Comparison of ENCODE assay signal across 1 cellular context in genomic region chr22:29780781-29781676, GRCh38.
TF ChIP-seq lines count a peak whose summit lies in the region.

No MANE protein-coding gene starts in this region.

TF ChIP-seq in K562, 482 proteins besides CTCF, POLR2A, EP300 and RAD21 (continues in another document):
- TF ChIP-seq MEIS2 (IDR thresholded peaks at IDR 0.05; ENCODE audit: partially characterized antibody) (peak; percentile 4), PYGO2 (tag; IDR thresholded peaks at IDR 0.05) (no peak), HDAC2 (IDR thresholded peaks at IDR 0.05) (peak; percentile 97), BCOR (IDR thresholded peaks at IDR 0.05) (peak; percentile 58; the same call in 1 of the 2 replicates), STAT5A (IDR thresholded peaks at IDR 0.05; ENCODE audit: borderline replicate concordance, low read length) (peak; percentile 81), L3MBTL2 (IDR thresholded peaks at IDR 0.05) (peak; percentile 52; the same call in 1 of the 2 replicates), TARDBP (IDR thresholded peaks at IDR 0.05) (peak; percentile 75; the same call in 1 of the 2 replicates), TCF3 (CRISPR knock-in tag; IDR thresholded peaks at IDR 0.05) (peak; percentile 98), PRDM10 (IDR thresholded peaks at IDR 0.05; ENCODE audit: partially characterized antibody) (peak; percentile 29), DACH1 (IDR thresholded peaks at IDR 0.05; ENCODE audit: partially characterized antibody) (peak; percentile 57), SMAD4 (CRISPR knock-in tag; conservative IDR thresholded peaks at IDR 0.05) (peak; percentile 88), CC2D1A (IDR thresholded peaks at IDR 0.05) (peak; percentile 93; the same call in 1 of the 2 replicates), ZNF274 (IDR thresholded peaks at IDR 0.05; ENCODE audit: borderline replicate concordance, low read depth, low read length) (no peak; the same call in 1 of the 2 replicates), CCNT2 (IDR thresholded peaks at IDR 0.05; ENCODE audit: borderline replicate concordance, extremely low read depth, insufficient read length, low read depth, low read length) (peak; percentile 69), EGR1 (conservative IDR thresholded peaks at IDR 0.05) (peak; percentile 63), MEF2D (tag; conservative IDR thresholded peaks at IDR 0.05; ENCODE audit: low read depth) (peak; percentile 99), CCAR2 (IDR thresholded peaks at IDR 0.05; ENCODE audit: low read depth, low read length) (no peak), JUND (IDR thresholded peaks at IDR 0.05; ENCODE audit: borderline replicate concordance, low read depth, low read length) (peak; percentile 61; the same call in 1 of the 2 replicates), JUND (tag; IDR thresholded peaks at IDR 0.05; ENCODE audit: borderline replicate concordance, low read depth, low read length) (peak; percentile 53; the same call in 1 of the 3 replicates), TFAP4 (CRISPR knock-in tag; IDR thresholded peaks at IDR 0.05; ENCODE audit: borderline replicate concordance) (peak; percentile 95), MAFG (tag; conservative IDR thresholded peaks at IDR 0.05) (peak; percentile 65), MTA1 (IDR thresholded peaks at IDR 0.05; ENCODE audit: borderline replicate concordance) (peak; percentile 85; the same call in 1 of the 2 replicates), HDAC3 (IDR thresholded peaks at IDR 0.05; ENCODE audit: borderline replicate concordance, partially characterized antibody) (peak; percentile 83), ARNT (IDR thresholded peaks at IDR 0.05) (peak; percentile 64 to 80; a peak in 2 of 4 replicates), CBFA2T3 (IDR thresholded peaks at IDR 0.05) (peak; percentile 98), KDM1A (IDR thresholded peaks at IDR 0.05) (peak; percentile 77 to 94), TAL1 (IDR thresholded peaks at IDR 0.05) (peak; percentile 96), ZNF830 (CRISPR knock-in tag; IDR thresholded peaks at IDR 0.05) (no peak), TRIM24 (IDR thresholded peaks at IDR 0.05) (peak; percentile 89 to 92), HBP1 (CRISPR knock-in tag; IDR thresholded peaks at IDR 0.05) (no peak), ZFX (CRISPR knock-in tag; IDR thresholded peaks at IDR 0.05) (peak; percentile 81), MYNN (IDR thresholded peaks at IDR 0.05) (peak; percentile 84), MYNN (CRISPR knock-in tag; IDR thresholded peaks at IDR 0.05) (no peak), ZNF431 (CRISPR knock-in tag; IDR thresholded peaks at IDR 0.05) (no peak), MXI1 (IDR thresholded peaks at IDR 0.05; ENCODE audit: low read depth, low read length) (no peak), SMARCE1 (IDR thresholded peaks at IDR 0.05) (peak; percentile 94), NCOA4 (IDR thresholded peaks at IDR 0.05; ENCODE audit: partially characterized antibody) (peak; percentile 81), ARID1B (IDR thresholded peaks at IDR 0.05) (peak; percentile 98), ZNF584 (CRISPR knock-in tag; IDR thresholded peaks at IDR 0.05; ENCODE audit: low read depth) (0 out of 2 replicates have a peak, but pooled peaks have one; percentile 57), ZNF354B (CRISPR knock-in tag; IDR thresholded peaks at IDR 0.05) (no peak), ESRRA (IDR thresholded peaks at IDR 0.05; ENCODE audit: borderline replicate concordance, low read depth) (no peak; the same call in 1 of the 2 replicates), PHB2 (IDR thresholded peaks at IDR 0.05; ENCODE audit: low read depth) (peak; percentile 93), NCOR1 (IDR thresholded peaks at IDR 0.05) (peak; percentile 94), TOE1 (IDR thresholded peaks at IDR 0.05; ENCODE audit: borderline replicate concordance) (0 out of 2 replicates have a peak, but pooled peaks have one; percentile 35), TOE1 (CRISPR knock-in tag; IDR thresholded peaks at IDR 0.05; ENCODE audit: borderline replicate concordance, low read depth) (no peak), ELF1 (tag; IDR thresholded peaks at IDR 0.05) (no peak), ZNF639 (CRISPR knock-in tag; conservative IDR thresholded peaks at IDR 0.05 in 1 of 2, IDR thresholded peaks at IDR 0.05 in 1 of 2) (0 out of 4 replicates have a peak, but pooled peaks of 1 of the 2 experiments have one; percentile 21), MAZ (CRISPR knock-in tag; conservative IDR thresholded peaks at IDR 0.05 in 1 of 2, IDR thresholded peaks at IDR 0.05 in 1 of 2) (0 out of 4 replicates have a peak, but pooled peaks of 1 of the 2 experiments have one; percentile 23), PML (IDR thresholded peaks at IDR 0.05; ENCODE audit: low read length) (peak; percentile 87), ZNF316 (IDR thresholded peaks at IDR 0.05) (peak; percentile 73), PRMT5 (CRISPR knock-in tag; IDR thresholded peaks at IDR 0.05) (no peak), JUN (IDR thresholded peaks at IDR 0.05; ENCODE audit: borderline replicate concordance, low read depth, low read length) (peak; percentile 41; the same call in 1 of the 2 replicates), JUN (CRISPR knock-in tag; IDR thresholded peaks at IDR 0.05; ENCODE audit: borderline replicate concordance) (no peak)
- TF ChIP-seq, protein P1, sequence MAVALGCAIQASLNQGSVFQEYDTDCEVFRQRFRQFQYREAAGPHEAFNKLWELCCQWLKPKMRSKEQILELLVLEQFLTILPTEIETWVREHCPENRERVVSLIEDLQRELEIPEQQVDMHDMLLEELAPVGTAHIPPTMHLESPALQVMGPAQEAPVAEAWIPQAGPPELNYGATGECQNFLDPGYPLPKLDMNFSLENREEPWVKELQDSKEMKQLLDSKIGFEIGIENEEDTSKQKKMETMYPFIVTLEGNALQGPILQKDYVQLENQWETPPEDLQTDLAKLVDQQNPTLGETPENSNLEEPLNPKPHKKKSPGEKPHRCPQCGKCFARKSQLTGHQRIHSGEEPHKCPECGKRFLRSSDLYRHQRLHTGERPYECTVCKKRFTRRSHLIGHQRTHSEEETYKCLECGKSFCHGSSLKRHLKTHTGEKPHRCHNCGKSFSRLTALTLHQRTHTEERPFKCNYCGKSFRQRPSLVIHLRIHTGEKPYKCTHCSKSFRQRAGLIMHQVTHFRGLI (CRISPR knock-in tag; IDR thresholded peaks at IDR 0.05) = no peak
- TF ChIP-seq, protein P2, sequence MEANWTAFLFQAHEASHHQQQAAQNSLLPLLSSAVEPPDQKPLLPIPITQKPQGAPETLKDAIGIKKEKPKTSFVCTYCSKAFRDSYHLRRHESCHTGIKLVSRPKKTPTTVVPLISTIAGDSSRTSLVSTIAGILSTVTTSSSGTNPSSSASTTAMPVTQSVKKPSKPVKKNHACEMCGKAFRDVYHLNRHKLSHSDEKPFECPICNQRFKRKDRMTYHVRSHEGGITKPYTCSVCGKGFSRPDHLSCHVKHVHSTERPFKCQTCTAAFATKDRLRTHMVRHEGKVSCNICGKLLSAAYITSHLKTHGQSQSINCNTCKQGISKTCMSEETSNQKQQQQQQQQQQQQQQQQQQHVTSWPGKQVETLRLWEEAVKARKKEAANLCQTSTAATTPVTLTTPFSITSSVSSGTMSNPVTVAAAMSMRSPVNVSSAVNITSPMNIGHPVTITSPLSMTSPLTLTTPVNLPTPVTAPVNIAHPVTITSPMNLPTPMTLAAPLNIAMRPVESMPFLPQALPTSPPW (CRISPR knock-in tag; IDR thresholded peaks at IDR 0.05) = peak; percentile 60
- TF ChIP-seq, protein P3, sequence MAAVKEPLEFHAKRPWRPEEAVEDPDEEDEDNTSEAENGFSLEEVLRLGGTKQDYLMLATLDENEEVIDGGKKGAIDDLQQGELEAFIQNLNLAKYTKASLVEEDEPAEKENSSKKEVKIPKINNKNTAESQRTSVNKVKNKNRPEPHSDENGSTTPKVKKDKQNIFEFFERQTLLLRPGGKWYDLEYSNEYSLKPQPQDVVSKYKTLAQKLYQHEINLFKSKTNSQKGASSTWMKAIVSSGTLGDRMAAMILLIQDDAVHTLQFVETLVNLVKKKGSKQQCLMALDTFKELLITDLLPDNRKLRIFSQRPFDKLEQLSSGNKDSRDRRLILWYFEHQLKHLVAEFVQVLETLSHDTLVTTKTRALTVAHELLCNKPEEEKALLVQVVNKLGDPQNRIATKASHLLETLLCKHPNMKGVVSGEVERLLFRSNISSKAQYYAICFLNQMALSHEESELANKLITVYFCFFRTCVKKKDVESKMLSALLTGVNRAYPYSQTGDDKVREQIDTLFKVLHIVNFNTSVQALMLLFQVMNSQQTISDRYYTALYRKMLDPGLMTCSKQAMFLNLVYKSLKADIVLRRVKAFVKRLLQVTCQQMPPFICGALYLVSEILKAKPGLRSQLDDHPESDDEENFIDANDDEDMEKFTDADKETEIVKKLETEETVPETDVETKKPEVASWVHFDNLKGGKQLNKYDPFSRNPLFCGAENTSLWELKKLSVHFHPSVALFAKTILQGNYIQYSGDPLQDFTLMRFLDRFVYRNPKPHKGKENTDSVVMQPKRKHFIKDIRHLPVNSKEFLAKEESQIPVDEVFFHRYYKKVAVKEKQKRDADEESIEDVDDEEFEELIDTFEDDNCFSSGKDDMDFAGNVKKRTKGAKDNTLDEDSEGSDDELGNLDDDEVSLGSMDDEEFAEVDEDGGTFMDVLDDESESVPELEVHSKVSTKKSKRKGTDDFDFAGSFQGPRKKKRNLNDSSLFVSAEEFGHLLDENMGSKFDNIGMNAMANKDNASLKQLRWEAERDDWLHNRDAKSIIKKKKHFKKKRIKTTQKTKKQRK (IDR thresholded peaks at IDR 0.05; ENCODE audit: borderline replicate concordance, low read depth, low read length) = no peak
- TF ChIP-seq, protein P4, sequence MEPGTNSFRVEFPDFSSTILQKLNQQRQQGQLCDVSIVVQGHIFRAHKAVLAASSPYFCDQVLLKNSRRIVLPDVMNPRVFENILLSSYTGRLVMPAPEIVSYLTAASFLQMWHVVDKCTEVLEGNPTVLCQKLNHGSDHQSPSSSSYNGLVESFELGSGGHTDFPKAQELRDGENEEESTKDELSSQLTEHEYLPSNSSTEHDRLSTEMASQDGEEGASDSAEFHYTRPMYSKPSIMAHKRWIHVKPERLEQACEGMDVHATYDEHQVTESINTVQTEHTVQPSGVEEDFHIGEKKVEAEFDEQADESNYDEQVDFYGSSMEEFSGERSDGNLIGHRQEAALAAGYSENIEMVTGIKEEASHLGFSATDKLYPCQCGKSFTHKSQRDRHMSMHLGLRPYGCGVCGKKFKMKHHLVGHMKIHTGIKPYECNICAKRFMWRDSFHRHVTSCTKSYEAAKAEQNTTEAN (CRISPR knock-in tag; IDR thresholded peaks at IDR 0.05) = no peak
- TF ChIP-seq, protein P5, sequence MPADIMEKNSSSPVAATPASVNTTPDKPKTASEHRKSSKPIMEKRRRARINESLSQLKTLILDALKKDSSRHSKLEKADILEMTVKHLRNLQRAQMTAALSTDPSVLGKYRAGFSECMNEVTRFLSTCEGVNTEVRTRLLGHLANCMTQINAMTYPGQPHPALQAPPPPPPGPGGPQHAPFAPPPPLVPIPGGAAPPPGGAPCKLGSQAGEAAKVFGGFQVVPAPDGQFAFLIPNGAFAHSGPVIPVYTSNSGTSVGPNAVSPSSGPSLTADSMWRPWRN (IDR thresholded peaks at IDR 0.05; ENCODE audit: low read depth) = peak; percentile 61; the same call in 1 of the 2 replicates
